In the genomic region with DNA sequence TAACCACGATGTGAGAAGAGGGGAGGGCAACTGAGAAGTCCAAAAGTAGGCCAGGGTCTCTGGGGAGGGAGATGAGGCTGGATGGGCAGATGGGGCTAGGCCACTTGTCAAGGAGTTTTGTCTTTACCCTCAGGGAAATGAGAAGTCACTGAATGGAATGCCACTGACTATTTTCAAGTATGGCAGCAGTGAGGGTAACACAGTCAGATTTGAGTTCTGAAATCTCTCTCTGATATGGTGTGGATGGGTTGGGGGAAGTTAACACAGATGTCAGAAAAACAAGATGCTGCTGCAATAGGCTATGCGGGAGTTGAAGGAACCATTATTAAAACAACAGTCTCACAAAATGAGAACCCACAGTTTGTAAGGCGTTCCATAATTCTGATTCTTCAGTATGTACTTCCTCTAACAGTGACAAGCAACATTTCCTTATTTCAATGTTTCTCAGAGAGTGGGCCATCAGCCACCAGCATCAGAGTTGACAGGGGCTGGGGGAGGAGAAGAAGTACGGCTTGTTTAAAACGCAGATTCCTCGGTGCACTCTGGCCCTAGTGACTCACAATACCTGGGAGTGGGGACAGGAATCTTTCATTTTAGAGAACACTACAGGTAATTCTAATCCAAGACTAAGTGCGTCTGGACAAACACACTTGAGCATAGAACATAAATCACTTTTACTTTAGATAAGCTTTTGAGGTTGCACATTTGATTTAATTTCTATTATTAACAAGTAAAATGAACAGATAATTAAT, we compare ENCODE assay signal across 15 cellular contexts.
A peak's percentile ranks its signal among the peaks of the same experiment; 100 is the strongest.
DNase-seq lines count a peak whose midpoint lies in the region; ATAC-seq and TF ChIP-seq lines count a peak whose summit lies in the region.
"Had no signal": no experiment of that assay in that cellular context is flagged by ENCODE, and none has a peak within 500 bp of the region (broad histone marks: within the 10 kb centered on the region; RNA-seq: fewer than 3 reads in every experiment).

No MANE protein-coding gene starts in this region.

- DNase-seq in DMS79 (lab: John Stamatoyannopoulos, UW) (peak; percentile 65), MV-4-11 (lab: John Stamatoyannopoulos, UW) (peak; percentile 71), left lung (no peak), Karpas-422 (no peak), dorsolateral prefrontal cortex (no peak)
- DNase-seq: C1 segment of cervical spinal cord; CD4-positive, alpha-beta memory T cell; COR-L47; DMS153; GF-D8; GOT3; HFFc6 had no signal

- intact Hi-C loops in left lung (cut with DNase I): no loop called here
- intact Hi-C loops in dorsolateral prefrontal cortex (cut with DNase I): no loop called here

- H2AFZ ChIP-seq in Karpas-422 (ENCODE audit: low read length): no peak overlapping the region

- H3K36me3 ChIP-seq in left lung (no peaks in the 10 kb centered on the region), Karpas-422 (ENCODE audit: insufficient read depth, low read length) (no peaks in the 10 kb centered on the region)
- H3K36me3 ChIP-seq: HAP-1 had no signal

- H3K9ac ChIP-seq in Karpas-422 (ENCODE audit: low read length): no peak overlapping the region

- H3K27me3 ChIP-seq in left lung: no peaks in the 10 kb centered on the region
- no peaks in the 10 kb centered on the region for H3K27me3 ChIP-seq in Karpas-422 (ENCODE audit: low read length)
- no peaks in the 10 kb centered on the region for H3K27me3 ChIP-seq in dorsolateral prefrontal cortex

- no peaks in the 10 kb centered on the region for H3K9me2 ChIP-seq in Karpas-422 (replicated peaks; ENCODE audit: insufficient read depth, low read length)

- H3K4me3 ChIP-seq in left lung (no peak overlapping the region), Karpas-422 (ENCODE audit: low read length) (no peak overlapping the region), dorsolateral prefrontal cortex (no peak overlapping the region)
- H3K4me3 ChIP-seq: HAP-1 had no signal

- no peaks in the 10 kb centered on the region for H4K20me1 ChIP-seq in Karpas-422 (ENCODE audit: insufficient read depth, low read depth, low read length)

- no peaks in the 10 kb centered on the region for H3K9me3 ChIP-seq in left lung
- H3K9me3 ChIP-seq in Karpas-422 (ENCODE audit: low read length): no peaks in the 10 kb centered on the region
- H3K9me3 ChIP-seq: HAP-1 had no signal

- TF ChIP-seq CTCF in left lung (IDR thresholded peaks at IDR 0.05): no peak
- no peak for TF ChIP-seq CTCF in dorsolateral prefrontal cortex (IDR thresholded peaks at IDR 0.05 in 54 of 56, conservative IDR thresholded peaks at IDR 0.05 in 2 of 56; ENCODE audit: low read depth in 1 of 56, partially characterized antibody in 56 of 56)

- ATAC-seq in esophagus mucosa (peak; percentile 56), left lung (peak; percentile 25), GM18498 (IDR thresholded peaks at IDR 0.05; ENCODE audit: unreplicated experiment) (no peak)

- H3K4me1 ChIP-seq in left lung (no peaks in the 10 kb centered on the region), Karpas-422 (ENCODE audit: low read length) (no peaks in the 10 kb centered on the region)
- H3K4me1 ChIP-seq: HAP-1 had no signal

- H3K79me2 ChIP-seq in Karpas-422 (ENCODE audit: low read length): no peaks in the 10 kb centered on the region

- H3K27ac ChIP-seq in left lung (no peak overlapping the region), Karpas-422 (ENCODE audit: low read length) (no peak overlapping the region), dorsolateral prefrontal cortex (no peak overlapping the region)

- no peak overlapping the region for H3K4me2 ChIP-seq in Karpas-422 (ENCODE audit: low read depth, low read length, poor library complexity, severe bottlenecking)

Comparison
In these comparisons a context has a peak if more than half of its experiments do, and no peak if none do; other contexts are left out.
1. DNase-seq: peak in DMS79 (single experiment) and MV-4-11 (single experiment); none in left lung (0 of 2), Karpas-422 (single experiment) and dorsolateral prefrontal cortex (0 of 10).